ENCODE assay signal across 1 cellular context in the genomic region with DNA sequence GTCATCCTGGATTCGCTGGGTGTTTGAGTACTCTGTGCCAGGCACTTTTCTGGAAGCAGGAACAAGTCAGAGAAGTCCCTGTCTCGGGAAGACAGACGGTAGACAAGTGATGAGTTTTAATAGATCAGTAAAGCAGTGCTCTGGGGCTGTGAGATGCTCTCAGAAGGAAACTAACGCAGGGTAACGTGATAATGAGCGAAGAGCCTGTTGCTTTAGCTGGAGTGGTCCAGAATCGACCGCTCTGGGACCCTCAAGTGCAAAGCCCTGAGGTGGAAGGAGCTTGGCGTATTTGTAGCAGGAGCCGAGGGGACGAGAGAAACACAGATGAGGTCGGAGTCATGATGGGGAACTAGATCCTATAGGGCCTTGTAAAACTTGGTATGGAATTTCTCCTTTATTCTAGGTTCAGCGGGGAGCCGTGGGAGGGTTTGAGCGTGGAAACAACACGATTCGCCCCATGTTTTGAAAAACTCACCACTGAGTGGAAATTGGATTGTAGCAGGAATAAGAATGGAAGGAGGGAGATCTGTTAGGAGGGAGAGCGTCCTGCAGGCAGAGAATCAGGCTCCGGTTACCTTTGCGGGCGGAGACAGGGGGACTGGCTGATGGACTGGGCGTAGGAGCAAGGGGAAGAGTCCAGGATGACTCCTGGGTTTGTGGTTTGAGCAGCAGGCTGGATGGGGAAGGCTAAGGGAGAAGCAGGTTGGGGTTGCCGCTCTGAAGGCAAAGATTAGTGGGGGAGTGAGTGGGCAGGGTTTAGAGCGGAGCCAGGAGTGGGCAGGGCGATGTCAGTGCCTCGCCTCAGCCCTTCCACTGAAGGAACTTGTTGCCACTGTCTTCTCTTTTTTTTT.
TF ChIP-seq lines count a peak whose summit lies in the region.

No MANE protein-coding gene starts in this region.

TF ChIP-seq in endothelial cell of umbilical vein, 7 proteins besides CTCF, POLR2A, EP300 and RAD21:
- TF ChIP-seq EZH2 (IDR thresholded peaks at IDR 0.05; ENCODE audit: borderline replicate concordance, low read depth, low read length, severe bottlenecking) (no peak), GATA2 (IDR thresholded peaks at IDR 0.05; ENCODE audit: insufficient read depth, insufficient read length, low read depth, low read length) (no peak), FOS (IDR thresholded peaks at IDR 0.05; ENCODE audit: borderline replicate concordance, insufficient read depth, low read length) (no peak), MYC (IDR thresholded peaks at IDR 0.05; ENCODE audit: low read depth, low read length) (no peak)
